Comparison of ENCODE assay signal across 16 cellular contexts in genomic region chr15:99537344-99537743, GRCh38. TPM values are rescaled to one million over a fixed set of nuclear protein-coding genes. Genes with fewer than 3 reads are reported as not detected.
DNase-seq lines count a peak whose midpoint lies in the region; ATAC-seq and TF ChIP-seq lines count a peak whose summit lies in the region.
"Had no signal": no experiment of that assay in that cellular context is flagged by ENCODE, and none has a peak within 500 bp of the region (broad histone marks: within the 10 kb centered on the region; RNA-seq: fewer than 3 reads in every experiment).

No MANE protein-coding gene starts in this region.

- intact Hi-C loops in heart left ventricle (cut with DNase I) (loop anchor here in 1 of 10 donors (2.0 kb wide), 1 partner anchor 27 kb away; the partner anchor contains the start of gene MEF2A), gastrocnemius medialis (cut with DNase I; ENCODE audit: low total_unique reads) (no loop called here)

- H4K8ac ChIP-seq in mesendoderm (ENCODE audit: low read depth, low read length) = no peak overlapping the region

- DNase-seq in G401 (ENCODE audit: low spot score) = peak; percentile 55
- peak; percentile 32 for DNase-seq in cerebellar cortex (ENCODE audit: low spot score)
- DNase-seq in heart left ventricle = peak; percentile 40 to 68 (median 52)
- no peak for DNase-seq in gastrocnemius medialis
- DNase-seq in activated naive CD4-positive, alpha-beta T cell treated with anti-CD3 and anti-CD28 coated beads, Interleukin-2, amount 50 U/mL, for 16 hours = no peak
- DNase-seq in mesendoderm = no peak
- no peak for DNase-seq in stimulated activated naive CD4-positive, alpha-beta T cell treated with Interleukin-2 at 50 U/mL for 16 hours (lab: John Stamatoyannopoulos, UW)
- DNase-seq: activated effector memory CD4-positive, alpha-beta T cell treated with Interleukin-2 at 50 U/mL for 16 hours; endodermal cell; GF-D8; NCI-H187; NCI-H510A; OCI-M1 had no signal

- H3K4me3 ChIP-seq in heart left ventricle (no peak overlapping the region), gastrocnemius medialis (no peak overlapping the region), mesendoderm (ENCODE audit: low read length) (no peak overlapping the region)
- H3K4me3 ChIP-seq: pancreas had no signal

- H4K5ac ChIP-seq in mesendoderm (ENCODE audit: low read length) = no peak overlapping the region

- H3K9ac ChIP-seq in mesendoderm (ENCODE audit: low read length) = no peak overlapping the region

- H3K4ac ChIP-seq in mesendoderm (ENCODE audit: low read depth, low read length) = no peak overlapping the region

- no peaks in the 10 kb centered on the region for H3K79me1 ChIP-seq in mesendoderm (ENCODE audit: low read length)

- no peaks in the 10 kb centered on the region for H3K79me2 ChIP-seq in mesendoderm (ENCODE audit: control insufficient read depth, insufficient read depth, low read length)

- H3K9me3 ChIP-seq in heart left ventricle (no peaks in the 10 kb centered on the region), gastrocnemius medialis (no peaks in the 10 kb centered on the region)
- H3K9me3 ChIP-seq: pancreas had no signal

- H3K56ac ChIP-seq in mesendoderm (ENCODE audit: low read length) = no peak overlapping the region

- no peak overlapping the region for H2BK15ac ChIP-seq in mesendoderm (replicated peaks; ENCODE audit: low read depth)

- TF ChIP-seq CTCF in heart left ventricle (IDR thresholded peaks at IDR 0.05) (no peak), gastrocnemius medialis (IDR thresholded peaks at IDR 0.05 in 4 of 5, conservative IDR thresholded peaks at IDR 0.05 in 1 of 5) (no peak)

- in situ Hi-C loops in G401 (cut with HindIII; ENCODE audit: low sequenced_read_pairs) (no loop called here), gastrocnemius medialis (cut with MboI; ENCODE audit: low sequenced_read_pairs in 4 of 4) (no loop called here)

- H2AK5ac ChIP-seq in mesendoderm (ENCODE audit: low read length) = no peak overlapping the region

- TF ChIP-seq POLR2A in heart left ventricle (IDR thresholded peaks at IDR 0.05) (no peak), gastrocnemius medialis (IDR thresholded peaks at IDR 0.05) (no peak)

- H2BK120ac ChIP-seq in mesendoderm (ENCODE audit: low read depth, low read length) = no peak overlapping the region

- peak overlapping the region in 9 of 12 donors; percentile 11 to 79 (median 66) for H3K27ac ChIP-seq in heart left ventricle
- peak overlapping the region in 3 of 4 donors; percentile 56 to 71 (median 63) for H3K27ac ChIP-seq in gastrocnemius medialis
- no peak overlapping the region for H3K27ac ChIP-seq in mesendoderm (ENCODE audit: low read depth, low read length)
- H3K27ac ChIP-seq: pancreas, VCaP had no signal

- no peak overlapping the region for H2BK5ac ChIP-seq in mesendoderm (ENCODE audit: low read length)

- WGBS in heart left ventricle, 4 donors = 64 to 83% (median 76%) methylated on average over 4 of the region's 4 CpGs
- WGBS in mesendoderm (ENCODE audit: extremely low coverage, insufficient coverage, low lambda C conversion rate) = no CpG with 5 or more reads among the region's 4 CpGs

- H3K36me3 ChIP-seq in heart left ventricle (no peaks in the 10 kb centered on the region), gastrocnemius medialis (no peaks in the 10 kb centered on the region), mesendoderm (ENCODE audit: control insufficient read depth, insufficient read depth, low read length) (no peaks in the 10 kb centered on the region)
- H3K36me3 ChIP-seq: pancreas had no signal

- no peak overlapping the region for H3K23ac ChIP-seq in mesendoderm (ENCODE audit: low read length)

- ATAC-seq in heart left ventricle (peak in 3 of 4 donors; percentile 29 to 67 (median 67)), gastrocnemius medialis (peak in 1 of 2 donors; percentile 20), GM18873 (IDR thresholded peaks at IDR 0.05; ENCODE audit: low FRiP score, unreplicated experiment) (no peak)

- H3K27me3 ChIP-seq in heart left ventricle (no peaks in the 10 kb centered on the region), gastrocnemius medialis (no peaks in the 10 kb centered on the region), mesendoderm (ENCODE audit: insufficient read depth, low read length, poor library complexity) (no peaks in the 10 kb centered on the region)
- H3K27me3 ChIP-seq: pancreas had no signal

- peaks cover 0 to 20% (median 12%) of the 10 kb centered on the region in 12 donors for H3K4me1 ChIP-seq in heart left ventricle
- H3K4me1 ChIP-seq in gastrocnemius medialis = peaks cover 5 to 12% of the 10 kb centered on the region in 2 donors
- H3K4me1 ChIP-seq in mesendoderm (ENCODE audit: control insufficient read depth, low read depth, low read length) = no peaks in the 10 kb centered on the region
- H3K4me1 ChIP-seq: pancreas had no signal

- no peak overlapping the region for H3K4me2 ChIP-seq in mesendoderm (ENCODE audit: low read length)

- no peak overlapping the region for H3K18ac ChIP-seq in mesendoderm (ENCODE audit: low read length)

RNA-seq across cellular contexts. Expression of gene MEF2A, which starts 28.4 kb away (rescaled TPM):
- 13.6 and 25.1 TPM in 2 replicates for total RNA-seq in G401 (2014; rRNA removed; shearing (Covaris generic))
- 100 to 1,000 TPM; 131 to 192 (median 160) TPM for total RNA-seq in heart left ventricle
- polyA plus RNA-seq in heart left ventricle = 10 to 100 TPM; 53.4 to 54.2 TPM
- 100 to 1,000 TPM in 2 of 4 donors, 10 to 100 TPM in 2; 66.9 to 128 (median 107) TPM for total RNA-seq in gastrocnemius medialis
- polyA plus RNA-seq in mesendoderm (2013, experiment 1 of 2) = 13.8 TPM
- 13.2 TPM for polyA plus RNA-seq in mesendoderm (2013, experiment 2 of 2)

Comparison
In these comparisons a context has a peak if more than half of its experiments do, and no peak if none do; other contexts are left out.
1. DNase-seq: peak in G401 (single experiment), cerebellar cortex (single experiment) and heart left ventricle (5 of 5); none in gastrocnemius medialis (0 of 2), activated naive CD4-positive, alpha-beta T cell treated with anti-CD3 and anti-CD28 coated beads, Interleukin-2, amount 50 U/mL, for 16 hours (single experiment), mesendoderm (single experiment) and stimulated activated naive CD4-positive, alpha-beta T cell treated with Interleukin-2 at 50 U/mL for 16 hours (single experiment).